20 cellular contexts compared by ENCODE assay signal in genomic region chr1:151834239-151834638, GRCh38. TPM values are rescaled to one million over a fixed set of nuclear protein-coding genes. Genes with fewer than 3 reads are reported as not detected.
"Had no signal": no experiment of that assay in that cellular context is flagged by ENCODE, and none has a peak within 500 bp of the region (broad histone marks: within the 10 kb centered on the region; RNA-seq: fewer than 3 reads in every experiment).

No MANE protein-coding gene starts in this region.

- H3K9me3 Mint-ChIP-seq: activated B cell treated with CpG ODN at 0.5 μM for 24 hours, nephron progenitor cell had no signal

- ATAC-seq: gastroesophageal sphincter, left ventricle myocardium superior, sciatic nerve had no signal

- H3K4me3 Mint-ChIP-seq: activated B cell treated with CpG ODN at 0.5 μM for 24 hours, nephron progenitor cell had no signal

- H3K4me3 ChIP-seq: adrenal gland, gastroesophageal sphincter, prostate gland, transverse colon had no signal

- H3K27ac Mint-ChIP-seq: activated B cell treated with CpG ODN at 0.5 μM for 24 hours, nephron progenitor cell had no signal

- DNase-seq: activated B cell treated with CpG ODN at 0.5 μM for 24 hours; activated CD4-positive, alpha-beta T cell treated with anti-CD3 and anti-CD28 coated beads, Interleukin-2, amount 50 U/mL, for 1 hour; activated naive CD4-positive, alpha-beta T cell treated with Interleukin-2 at 50 U/mL for 16 hours; activated T-cell treated with anti-CD3 and anti-CD28 coated beads, Interleukin-2, amount 50 U/mL, for 48 hours; adrenal gland; central memory CD4-positive, alpha-beta T cell; cortex of kidney; effector CD8-positive, alpha-beta T cell; left ventricle myocardium superior; nephron progenitor cell; stimulated activated CD4-positive, alpha-beta T cell treated with anti-CD3 and anti-CD28 coated beads, Interleukin-4, amount 100 ng/mL, for 1 hour; transverse colon had no signal

- H3K9me3 ChIP-seq: adrenal gland, gastroesophageal sphincter, prostate gland, transverse colon had no signal

- H3K36me3 ChIP-seq: adrenal gland, gastroesophageal sphincter, prostate gland, transverse colon had no signal

- H3K27ac ChIP-seq: adrenal gland, epithelial cell of prostate, gastroesophageal sphincter, transverse colon had no signal

RNA-seq across cellular contexts. Expression of gene C2CD4D, which starts 5.4 kb away (rescaled TPM):
- total RNA-seq: activated B cell treated with CpG ODN at 0.5 μM for 24 hours, gastroesophageal sphincter, left ventricle myocardium superior, mesenteric fat pad, transverse colon had no signal

RNA-seq across cellular contexts. Expression of gene THEM5, which starts 19.3 kb away (rescaled TPM):
- total RNA-seq: activated B cell treated with CpG ODN at 0.5 μM for 24 hours, adrenal gland, gastroesophageal sphincter, left ventricle myocardium superior, mesenteric fat pad, omental fat pad, prostate gland, sciatic nerve, SK-MEL-5, transverse colon had no signal
- polyA plus RNA-seq: adrenal gland had no signal

RNA-seq across cellular contexts. Expression of gene LINGO4, which starts 29.0 kb away (rescaled TPM):
- total RNA-seq: activated B cell treated with CpG ODN at 0.5 μM for 24 hours, gastroesophageal sphincter, mesenteric fat pad, sciatic nerve, SK-MEL-5 had no signal
- polyA plus RNA-seq: keratinocyte had no signal
